Comparison of ENCODE assay signal across 25 cellular contexts in genomic region chr17:6780001-6780400, GRCh38. TPM values are rescaled to one million over a fixed set of nuclear protein-coding genes. Genes with fewer than 3 reads are reported as not detected.
DNase-seq lines count a peak whose midpoint lies in the region; ATAC-seq and FAIRE-seq lines count a peak whose summit lies in the region.
"Had no signal": no experiment of that assay in that cellular context is flagged by ENCODE, and none has a peak within 500 bp of the region (broad histone marks: within the 10 kb centered on the region; RNA-seq: fewer than 3 reads in every experiment).

No MANE protein-coding gene starts in this region.

- H3K4me3 ChIP-seq in mesendoderm (ENCODE audit: low read length), result no peak overlapping the region
- H3K4me3 ChIP-seq: BLaER1 treated with 17β-estradiol and CSF1 and Interleukin-3, amounts not matched to agents 10 nM and 100 nM; GM12878; GM23338 had no signal

- no peak overlapping the region for H3K18ac ChIP-seq in mesendoderm (ENCODE audit: low read length)

- no peak overlapping the region for H4K5ac ChIP-seq in mesendoderm (ENCODE audit: low read length)

- H3K56ac ChIP-seq in mesendoderm (ENCODE audit: low read length), result no peak overlapping the region

- H3K4me1 ChIP-seq in mesendoderm (ENCODE audit: control insufficient read depth, low read depth, low read length), result no peaks in the 10 kb centered on the region
- H3K4me1 ChIP-seq: BE2C had no signal

- H3K4me2 ChIP-seq in mesendoderm (ENCODE audit: low read length), result no peak overlapping the region
- H3K4me2 ChIP-seq: GM23338 had no signal

- H3K79me2 ChIP-seq in mesendoderm (ENCODE audit: control insufficient read depth, insufficient read depth, low read length), result no peaks in the 10 kb centered on the region

- H3K4me1 Mint-ChIP-seq in naive thymus-derived CD8-positive, alpha-beta T cell, result peaks cover under 1 to 13% (median 4%) of the 10 kb centered on the region in 4 donors

- DNase-seq in RCC 7860 (ENCODE audit: low spot score) (peak; percentile 27), glomerular visceral epithelial cell (ENCODE audit: extremely low spot score) (peak; percentile 23), mesendoderm (peak; percentile 32)
- no peak for DNase-seq in naive thymus-derived CD8-positive, alpha-beta T cell
- DNase-seq in stimulated activated naive CD4-positive, alpha-beta T cell treated with Interleukin-2 at 50 U/mL for 16 hours (lab: John Stamatoyannopoulos, UW), result no peak
- no peak for DNase-seq in activated naive CD4-positive, alpha-beta T cell treated with anti-CD3 and anti-CD28 coated beads, Interleukin-2, amount 50 U/mL, for 16 hours
- DNase-seq: BE2C; CD4-positive, alpha-beta T cell; CD8-positive, alpha-beta memory T cell; DMS 273 treated with DMSO at 0.1 percent for 48 hours; DMS79; EL; GDM1; H9 had no signal

- peaks cover 16 to 74% (median 46%) of the 10 kb centered on the region in 9 donors for H3K9me3 Mint-ChIP-seq in naive thymus-derived CD8-positive, alpha-beta T cell

- peaks cover 10% of the 10 kb centered on the region for H3K27me3 ChIP-seq in mesendoderm (ENCODE audit: insufficient read depth, low read length, poor library complexity)
- H3K27me3 ChIP-seq: BE2C; BLaER1 treated with 17β-estradiol and CSF1 and Interleukin-3, amounts not matched to agents 10 nM and 100 nM had no signal

- no peak overlapping the region for H2BK120ac ChIP-seq in mesendoderm (ENCODE audit: low read depth, low read length)

- FAIRE-seq in RCC 7860 (lab: Jason Lieb, UNC), result no peak
- FAIRE-seq: A204.1, D721Med, GM12878, GM18507 had no signal

- no peak overlapping the region for H3K4ac ChIP-seq in mesendoderm (ENCODE audit: low read depth, low read length)

- no peak overlapping the region for H2BK15ac ChIP-seq in mesendoderm (replicated peaks; ENCODE audit: low read depth)

- no CpG with 5 or more reads among the region's 8 CpGs for WGBS in mesendoderm (ENCODE audit: extremely low coverage, insufficient coverage, low lambda C conversion rate)

- no peak overlapping the region for H2AK5ac ChIP-seq in mesendoderm (ENCODE audit: low read length)

- ATAC-seq in naive thymus-derived CD8-positive, alpha-beta T cell, result no peak
- ATAC-seq: GM12878, GM23338, HCT116 had no signal

- H2BK5ac ChIP-seq in mesendoderm (ENCODE audit: low read length), result no peak overlapping the region

- H3K36me3 Mint-ChIP-seq in naive thymus-derived CD8-positive, alpha-beta T cell, result peaks cover 9 to 50% (median 16%) of the 10 kb centered on the region in 3 donors

- H3K4me3 Mint-ChIP-seq in naive thymus-derived CD8-positive, alpha-beta T cell, result no peak overlapping the region
- H3K4me3 Mint-ChIP-seq: CD14-positive monocyte; CD4-positive, alpha-beta T cell; CD8-positive, alpha-beta memory T cell; GM23338; H9 had no signal

- H3K27me3 Mint-ChIP-seq in naive thymus-derived CD8-positive, alpha-beta T cell, result peaks cover 47 to 85% (median 61%) of the 10 kb centered on the region in 5 donors

- H3K9ac ChIP-seq in mesendoderm (ENCODE audit: low read length), result no peak overlapping the region
- H3K9ac ChIP-seq: BLaER1 treated with 17β-estradiol and CSF1 and Interleukin-3, amounts not matched to agents 10 nM and 100 nM had no signal

- no peak overlapping the region for H3K27ac Mint-ChIP-seq in naive thymus-derived CD8-positive, alpha-beta T cell
- H3K27ac Mint-ChIP-seq: CD4-positive, alpha-beta T cell; GM23338; H9 had no signal

- H3K23ac ChIP-seq in mesendoderm (ENCODE audit: low read length), result no peak overlapping the region

- H3K79me1 ChIP-seq in mesendoderm (ENCODE audit: low read length), result no peaks in the 10 kb centered on the region

- POLR2A ChIA-PET in naive thymus-derived CD8-positive, alpha-beta T cell (lab: Charles Lee), result no interaction called here

- H4K8ac ChIP-seq in mesendoderm (ENCODE audit: low read depth, low read length), result no peak overlapping the region

- H3K27ac ChIP-seq in mesendoderm (ENCODE audit: low read depth, low read length), result no peak overlapping the region
- H3K27ac ChIP-seq: 22Rv1; BLaER1 treated with 17β-estradiol and CSF1 and Interleukin-3, amounts not matched to agents 10 nM and 100 nM had no signal

- no peaks in the 10 kb centered on the region for H3K36me3 ChIP-seq in mesendoderm (ENCODE audit: control insufficient read depth, insufficient read depth, low read length)
- H3K36me3 ChIP-seq: BE2C had no signal

RNA-seq across cellular contexts. Expression of gene FBXO39, which starts 4.0 kb away (rescaled TPM):
- polyA plus RNA-seq in mesendoderm (2013, experiment 1 of 2), result not detected
- not detected for polyA plus RNA-seq in mesendoderm (2013, experiment 2 of 2)
- total RNA-seq in naive thymus-derived CD8-positive, alpha-beta T cell, result under 1 TPM in 1 of 2 experiments, not detected in 1; 0.29 TPM
- under 1 TPM in 1 of 3 donors, not detected in 2; 0.15 TPM for polyA plus RNA-seq in naive thymus-derived CD8-positive, alpha-beta T cell
- total RNA-seq: CD8-positive, alpha-beta memory T cell; GM23338; H9 had no signal
- polyA plus RNA-seq: CD14-positive monocyte; CD8-positive, alpha-beta memory T cell; GM23338 had no signal

RNA-seq across cellular contexts. Expression of gene XAF1, which starts 24.2 kb away (rescaled TPM):
- polyA plus RNA-seq in mesendoderm (2013, experiment 1 of 2), result 0.04 TPM
- 0.08 TPM for polyA plus RNA-seq in mesendoderm (2013, experiment 2 of 2)
- total RNA-seq in naive thymus-derived CD8-positive, alpha-beta T cell, result 10 to 100 TPM; 40.7 to 41.3 TPM
- polyA plus RNA-seq in naive thymus-derived CD8-positive, alpha-beta T cell, result 10 to 100 TPM; 19.7 to 40.0 (median 22.0) TPM
- total RNA-seq: GM23338, H9 had no signal
- polyA plus RNA-seq: GM23338 had no signal

RNA-seq across cellular contexts. Expression of gene TEKT1, which starts 51.5 kb away (rescaled TPM):
- polyA plus RNA-seq in mesendoderm (2013, experiment 1 of 2), result not detected
- not detected for polyA plus RNA-seq in mesendoderm (2013, experiment 2 of 2)
- total RNA-seq in naive thymus-derived CD8-positive, alpha-beta T cell, result not detected
- not detected for polyA plus RNA-seq in naive thymus-derived CD8-positive, alpha-beta T cell
- total RNA-seq: CD4-positive, alpha-beta T cell; CD8-positive, alpha-beta memory T cell; GM12878; GM23338; H4; H9 had no signal
- polyA plus RNA-seq: AG04450; CD14-positive monocyte; CD8-positive, alpha-beta memory T cell; GM12878; GM23338 had no signal

Comparison
In these comparisons a context has a peak if more than half of its experiments do, and no peak if none do; other contexts are left out.
1. DNase-seq: peak in RCC 7860 (single experiment), glomerular visceral epithelial cell (single experiment) and mesendoderm (single experiment); none in naive thymus-derived CD8-positive, alpha-beta T cell (0 of 10), stimulated activated naive CD4-positive, alpha-beta T cell treated with Interleukin-2 at 50 U/mL for 16 hours (single experiment) and activated naive CD4-positive, alpha-beta T cell treated with anti-CD3 and anti-CD28 coated beads, Interleukin-2, amount 50 U/mL, for 16 hours (single experiment).